In the genomic region with DNA sequence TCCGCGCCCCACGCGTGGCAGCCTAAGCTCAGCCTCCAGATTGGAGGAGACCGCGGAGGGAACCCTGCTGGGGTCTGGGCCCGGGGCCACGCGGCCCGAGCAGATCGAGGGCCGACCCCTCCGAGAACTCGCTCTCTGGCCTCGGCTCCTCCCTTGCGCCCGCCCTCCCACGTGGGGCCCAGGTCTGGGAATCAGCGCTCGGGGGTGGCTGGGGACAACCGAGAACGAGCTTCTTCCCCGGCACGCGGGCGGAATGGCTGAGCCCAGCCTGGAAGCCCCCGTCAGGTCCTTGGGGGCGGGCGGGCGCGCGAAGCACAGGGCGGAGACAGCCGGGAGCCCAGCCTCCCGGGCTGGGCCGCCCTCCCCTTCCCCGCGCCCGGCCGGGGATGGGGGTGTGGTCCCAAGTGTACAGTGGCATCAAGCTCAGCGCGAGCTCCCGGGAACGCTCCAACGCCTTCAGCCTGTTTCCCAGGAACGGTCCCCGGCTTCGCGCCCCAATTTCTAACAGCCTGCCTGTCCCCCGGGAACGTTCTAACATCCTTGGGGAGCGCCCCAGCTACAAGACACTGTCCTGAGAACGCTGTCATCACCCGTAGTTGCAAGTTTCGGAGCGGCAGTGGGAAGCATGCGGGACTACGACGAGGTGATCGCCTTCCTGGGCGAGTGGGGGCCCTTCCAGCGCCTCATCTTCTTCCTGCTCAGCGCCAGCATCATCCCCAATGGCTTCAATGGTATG, we compare ENCODE assay signal across 8 cellular contexts. TPM values are rescaled to one million over a fixed set of nuclear protein-coding genes. Genes with fewer than 3 reads are reported as not detected.
DNase-seq lines count a peak whose midpoint lies in the region; ATAC-seq and TF ChIP-seq lines count a peak whose summit lies in the region.

A gene (plus strand): TSS at position 403 of the 736 bp plus-strand sequence. CDS start 223 bp downstream, at position 626.

- peak within 1 kb of the TSS; percentile 92 for H3K4me3 ChIP-seq in AG09309 (ENCODE audit: control insufficient read depth, low read depth, low read length)
- peak within 1 kb of the TSS; percentile 79 for H3K4me3 ChIP-seq in coronary artery

- CTCF ChIA-PET in activated CD4-positive, alpha-beta T cell treated with anti-CD3 and anti-CD28 coated beads for 36 hours (lab: Charles Lee) = interaction anchor here (0.6 to 2.3 kb wide), 13 partner anchors 9 to 198 kb away, joined by 3 to 19 read pairs (median 3); a partner anchor contains a TSS

- H3K4me1 Mint-ChIP-seq in activated CD4-positive, alpha-beta T cell treated with anti-CD3 and anti-CD28 coated beads for 36 hours = peaks cover 23% of the 10 kb centered on the region

- H3K27me3 Mint-ChIP-seq in activated CD4-positive, alpha-beta T cell treated with anti-CD3 and anti-CD28 coated beads for 36 hours = peaks cover 8% of the 10 kb centered on the region

- H3K36me3 Mint-ChIP-seq in activated CD4-positive, alpha-beta T cell treated with anti-CD3 and anti-CD28 coated beads for 36 hours (ENCODE audit: low read depth) = peaks cover 2% of the 10 kb centered on the region

- peak within 1 kb of the TSS; percentile 93 to 97 for H3K27ac ChIP-seq in coronary artery

- H3K9me3 Mint-ChIP-seq in activated CD4-positive, alpha-beta T cell treated with anti-CD3 and anti-CD28 coated beads for 36 hours (ENCODE audit: low read depth) = no peaks in the 10 kb centered on the region

- in situ Hi-C loops in GM18951 (cut with MboI; ENCODE audit: low sequenced_read_pairs, unreplicated experiment) = no loop called here

- POLR2A ChIA-PET in activated CD4-positive, alpha-beta T cell treated with anti-CD3 and anti-CD28 coated beads for 36 hours (lab: Charles Lee) = interaction anchor here (0.8 to 1.5 kb wide), 7 partner anchors 31 to 202 kb away, joined by 3 to 6 read pairs (median 5); a partner anchor contains a TSS

- peak; percentile 68 for DNase-seq in AG09309 (ENCODE audit: low read depth)
- peak; percentile 86 for DNase-seq in NCI-H446 treated with DMSO at 0.1 percent for 48 hours (lab: John Stamatoyannopoulos, UW)
- peak; percentile 90 for DNase-seq in activated CD4-positive, alpha-beta T cell treated with anti-CD3 and anti-CD28 coated beads for 36 hours
- DNase-seq in coronary artery (ENCODE audit: low spot score) = peak; percentile 96
- DNase-seq in left kidney (ENCODE audit: low read depth, low spot score) = peak; percentile 99
- DNase-seq in stimulated activated CD4-positive, alpha-beta T cell treated with anti-CD3 and anti-CD28 coated beads, Interleukin-1b, Interleukin-23, amount 100 ng/mL, for 48 hours = peak; percentile 88

- intact Hi-C loops in activated CD4-positive, alpha-beta T cell treated with anti-CD3 and anti-CD28 coated beads for 36 hours (cut with DNase I, micrococcal nuclease) = loop anchor here (1.0 to 10.0 kb wide), 8 partner anchors 192 to 758 kb away; a partner anchor contains a TSS

- TF ChIP-seq POLR2A in GM18951 (IDR thresholded peaks at IDR 0.05; ENCODE audit: extremely low read depth, insufficient read depth, insufficient read length) = peak; percentile 47

- peak within 1 kb of the TSS; percentile 88 for H3K4me3 Mint-ChIP-seq in activated CD4-positive, alpha-beta T cell treated with anti-CD3 and anti-CD28 coated beads for 36 hours

- peak; percentile 65 for ATAC-seq in HG03196 (IDR thresholded peaks at IDR 0.05; ENCODE audit: unreplicated experiment)
- ATAC-seq in activated CD4-positive, alpha-beta T cell treated with anti-CD3 and anti-CD28 coated beads for 36 hours = peak; percentile 79

- peak within 1 kb of the TSS; percentile 94 for H3K27ac Mint-ChIP-seq in activated CD4-positive, alpha-beta T cell treated with anti-CD3 and anti-CD28 coated beads for 36 hours

- TF ChIP-seq CTCF in AG09309 (IDR thresholded peaks at IDR 0.05; ENCODE audit: control insufficient read depth, insufficient read depth, low read depth, low read length, missing control alignments) (no peak), coronary artery (IDR thresholded peaks at IDR 0.05) (no peak)

RNA-seq across cellular contexts. Expression of the gene that starts here (rescaled TPM):
- total RNA-seq in activated CD4-positive, alpha-beta T cell treated with anti-CD3 and anti-CD28 coated beads for 36 hours = 1 to 10 TPM in 1 of 2 experiments, under 1 TPM in 1; 0.66 to 1.1 TPM

Comparison
In these comparisons a context has a peak if more than half of its experiments do, and no peak if none do; other contexts are left out.
1. Peak in every context shown above with its lines: DNase-seq, ATAC-seq, H3K4me3 ChIP-seq and H3K27ac ChIP-seq.